ENCODE assay signal across 11 cellular contexts in genomic region chr17:27579304-27579703, GRCh38. TPM values are rescaled to one million over a fixed set of nuclear protein-coding genes. Genes with fewer than 3 reads are reported as not detected.
DNase-seq lines count a peak whose midpoint lies in the region; ATAC-seq, FAIRE-seq and TF ChIP-seq lines count a peak whose summit lies in the region.
"Had no signal": no experiment of that assay in that cellular context is flagged by ENCODE, and none has a peak within 500 bp of the region (broad histone marks: within the 10 kb centered on the region; RNA-seq: fewer than 3 reads in every experiment).

No MANE protein-coding gene starts in this region.

- ATAC-seq in GM18909 (IDR thresholded peaks at IDR 0.05; ENCODE audit: poor library complexity, unreplicated experiment) (peak; percentile 38), HG03354 (IDR thresholded peaks at IDR 0.05; ENCODE audit: poor library complexity, severe bottlenecking, unreplicated experiment) (peak; percentile 27), body of pancreas (no peak), left lobe of liver (no peak)

- DNase-seq in GM06990 (ENCODE audit: extremely low read depth, insufficient read length) (peak; percentile 55), body of pancreas (no peak), left lobe of liver (ENCODE audit: low spot score) (no peak), NCI-H510A (lab: John Stamatoyannopoulos, UW) (no peak), RCC 7860 (ENCODE audit: low spot score) (no peak)
- no peak for DNase-seq in stimulated activated naive CD4-positive, alpha-beta T cell (lab: John Stamatoyannopoulos, UW)
- DNase-seq: AML-193, amniotic stem cell, NCI-H1092 treated with DMSO at 0.1 percent for 48 hours had no signal

- TF ChIP-seq POLR2A in body of pancreas (IDR thresholded peaks at IDR 0.05) = no peak

- peaks cover 68% of the 10 kb centered on the region for H3K4me1 ChIP-seq in body of pancreas

- H3K4me3 ChIP-seq in GM06990 (replicated peaks; ENCODE audit: low read depth, low read length) (no peak overlapping the region), body of pancreas (no peak overlapping the region)

- intact Hi-C loops in body of pancreas (cut with DNase I) = no loop called here

- peak overlapping the region; percentile 85 to 95 (median 90) for H3K27ac ChIP-seq in body of pancreas

- 87 to 95% methylated on average over 3 of the region's 3 CpGs for WGBS in body of pancreas, 2 donors

- H3K9me3 ChIP-seq in body of pancreas = no peaks in the 10 kb centered on the region

- no peaks in the 10 kb centered on the region for H3K27me3 ChIP-seq in GM06990 (replicated peaks; ENCODE audit: control insufficient read depth, insufficient read depth, low read length)
- H3K27me3 ChIP-seq in body of pancreas = no peaks in the 10 kb centered on the region

- TF ChIP-seq CTCF in GM06990 (IDR thresholded peaks at IDR 0.05; ENCODE audit: insufficient read depth, low read length, poor library complexity, severe bottlenecking) (no peak), body of pancreas (IDR thresholded peaks at IDR 0.05) (no peak)

- no peak for FAIRE-seq in RCC 7860 (lab: Jason Lieb, UNC)

- H3K36me3 ChIP-seq in GM06990 (ENCODE audit: control insufficient read depth, insufficient read depth, low read length) (peaks cover 7% of the 10 kb centered on the region), body of pancreas (replicated peaks in 1 of 2; ENCODE audit: insufficient read depth in 1 of 2, low read depth in 2 of 2) (peaks cover 0 to 3% of the 10 kb centered on the region in 2 donors)

RNA-seq across cellular contexts. Expression of gene LGALS9, which starts 51.7 kb away (rescaled TPM):
- total RNA-seq in body of pancreas (10 to 100 TPM in 1 of 2 donors, 1 to 10 TPM in 1; 6.3 to 21.3 TPM), left lobe of liver (12.0 TPM)

Comparison
In these comparisons a context has a peak if more than half of its experiments do, and no peak if none do; other contexts are left out.
1. ATAC-seq: peak in GM18909 (single experiment) and HG03354 (single experiment); none in body of pancreas (single experiment) and left lobe of liver (single experiment).